In genomic region chr17:63293310-63293709, GRCh38 we compare ENCODE assay signal across 17 cellular contexts.
DNase-seq lines count a peak whose midpoint lies in the region; ATAC-seq and TF ChIP-seq lines count a peak whose summit lies in the region.
"Had no signal": no experiment of that assay in that cellular context is flagged by ENCODE, and none has a peak within 500 bp of the region (broad histone marks: within the 10 kb centered on the region; RNA-seq: fewer than 3 reads in every experiment).

No MANE protein-coding gene starts in this region.

- H3K4me3 ChIP-seq in mammary epithelial cell (replicated peaks in 1 of 3; ENCODE audit: insufficient read depth in 1 of 3, low read depth in 2 of 3, low read length in 3 of 3) = no peak overlapping the region
- no peak overlapping the region for H3K4me3 ChIP-seq in breast epithelium
- no peak overlapping the region for H3K4me3 ChIP-seq in astrocyte of the cerebellum (ENCODE audit: low read depth, low read length)
- H3K4me3 ChIP-seq in vagina = no peak overlapping the region
- H3K4me3 ChIP-seq in CD4-positive, alpha-beta memory T cell (ENCODE audit: low read length in 2 of 2) = no peak overlapping the region
- no peak overlapping the region for H3K4me3 ChIP-seq in body of pancreas
- H3K4me3 ChIP-seq: colonic mucosa, spleen, thyroid gland had no signal

- H2AFZ ChIP-seq in mammary epithelial cell (ENCODE audit: low read depth, low read length) = no peak overlapping the region

- no peak overlapping the region for H3K27ac Mint-ChIP-seq in CD4-positive, alpha-beta memory T cell
- H3K27ac Mint-ChIP-seq: activated CD8-positive, alpha-beta T cell treated with anti-CD3 and anti-CD28 coated beads for 36 hours; nephron progenitor cell had no signal

- peaks cover 20% of the 10 kb centered on the region for H3K79me2 ChIP-seq in mammary epithelial cell (ENCODE audit: insufficient read depth, low read length)

- no peak for ATAC-seq in GM21423 (IDR thresholded peaks at IDR 0.05; ENCODE audit: unreplicated experiment)
- ATAC-seq in body of pancreas = no peak
- ATAC-seq: activated CD8-positive, alpha-beta T cell treated with anti-CD3 and anti-CD28 coated beads for 36 hours had no signal

- 6% methylated on average over 1 of the region's 1 CpG for WGBS in mammary epithelial cell (ENCODE audit: low coverage, missing lambda C conversion rate)
- 43 to 70% methylated on average over 1 of the region's 1 CpG for WGBS in body of pancreas, 2 donors

- intact Hi-C loops in mammary epithelial cell (cut with micrococcal nuclease) = no loop called here
- intact Hi-C loops in breast epithelium (cut with DNase I; ENCODE audit: low total_unique reads) = no loop called here
- intact Hi-C loops in vagina (cut with DNase I) = no loop called here
- intact Hi-C loops in CD4-positive, alpha-beta memory T cell (cut with micrococcal nuclease) = no loop called here
- intact Hi-C loops in body of pancreas (cut with DNase I) = no loop called here

- H3K36me3 Mint-ChIP-seq in CD4-positive, alpha-beta memory T cell = peaks cover 10 to 72% of the 10 kb centered on the region in 2 donors

- DNase-seq in mammary epithelial cell (peak; percentile 57), breast epithelium (ENCODE audit: low spot score in 2 of 2) (no peak), astrocyte of the cerebellum (ENCODE audit: low read depth) (peak; percentile 28), foreskin melanocyte (peak; percentile 69), vagina (ENCODE audit: extremely low spot score in 2 of 2) (no peak), body of pancreas (no peak)
- no peak for DNase-seq in CD4-positive, alpha-beta memory T cell
- DNase-seq: activated CD8-positive, alpha-beta T cell treated with anti-CD3 and anti-CD28 coated beads for 36 hours; activated gamma-delta T cell; colonic mucosa; NCI-H2227 treated with DMSO at 0.1 percent for 48 hours; nephron progenitor cell; spleen; T1000; thyroid gland had no signal

- H3K4me1 ChIP-seq in mammary epithelial cell (ENCODE audit: insufficient read depth, low read length) (peaks cover 12% of the 10 kb centered on the region), breast epithelium (no peaks in the 10 kb centered on the region), vagina (peaks cover 15% of the 10 kb centered on the region), body of pancreas (no peaks in the 10 kb centered on the region)
- H3K4me1 ChIP-seq in CD4-positive, alpha-beta memory T cell (ENCODE audit: insufficient read depth, low read length) = no peaks in the 10 kb centered on the region
- H3K4me1 ChIP-seq: colonic mucosa, spleen had no signal

- H3K27me3 Mint-ChIP-seq in CD4-positive, alpha-beta memory T cell = no peaks in the 10 kb centered on the region
- H3K27me3 Mint-ChIP-seq: activated CD8-positive, alpha-beta T cell treated with anti-CD3 and anti-CD28 coated beads for 36 hours had no signal

- no peak overlapping the region for H3K4me3 Mint-ChIP-seq in CD4-positive, alpha-beta memory T cell
- H3K4me3 Mint-ChIP-seq: activated CD8-positive, alpha-beta T cell treated with anti-CD3 and anti-CD28 coated beads for 36 hours; nephron progenitor cell had no signal

- POLR2A ChIA-PET in CD4-positive, alpha-beta memory T cell (lab: Charles Lee; ENCODE audit: partially characterized antibody) = no interaction called here

- H3K9me3 ChIP-seq in mammary epithelial cell (replicated peaks; ENCODE audit: insufficient read depth, low read length) = no peaks in the 10 kb centered on the region
- H3K9me3 ChIP-seq in breast epithelium = peaks cover 0 to 16% of the 10 kb centered on the region in 2 donors
- no peaks in the 10 kb centered on the region for H3K9me3 ChIP-seq in vagina
- peaks cover 3 to 5% of the 10 kb centered on the region in 2 donors for H3K9me3 ChIP-seq in CD4-positive, alpha-beta memory T cell (ENCODE audit: control insufficient read depth in 1 of 2, low read length in 2 of 2)
- H3K9me3 ChIP-seq in body of pancreas = peaks cover 0 to 8% (median 0%) of the 10 kb centered on the region in 3 donors
- H3K9me3 ChIP-seq: colonic mucosa, thyroid gland had no signal

- CTCF ChIA-PET in mammary epithelial cell (lab: Charles Lee; ENCODE audit: low non-redundant PET) = no interaction called here
- CTCF ChIA-PET in CD4-positive, alpha-beta memory T cell (lab: Charles Lee; ENCODE audit: partially characterized antibody) = no interaction called here

- H3K27ac ChIP-seq in mammary epithelial cell (ENCODE audit: insufficient read depth, low read depth, low read length) = no peak overlapping the region
- H3K27ac ChIP-seq in breast epithelium = no peak overlapping the region
- peak overlapping the region; percentile 22 for H3K27ac ChIP-seq in vagina
- H3K27ac ChIP-seq in CD4-positive, alpha-beta memory T cell (ENCODE audit: low read depth, low read length) = no peak overlapping the region
- H3K27ac ChIP-seq in body of pancreas = no peak overlapping the region
- H3K27ac ChIP-seq: 22Rv1, colonic mucosa, spleen, thyroid gland had no signal

- H3K27me3 ChIP-seq in mammary epithelial cell (ENCODE audit: insufficient read depth, low read length) = no peaks in the 10 kb centered on the region
- H3K27me3 ChIP-seq in breast epithelium = no peaks in the 10 kb centered on the region
- no peaks in the 10 kb centered on the region for H3K27me3 ChIP-seq in vagina
- H3K27me3 ChIP-seq in CD4-positive, alpha-beta memory T cell (ENCODE audit: insufficient read depth, low read length) = no peaks in the 10 kb centered on the region
- no peaks in the 10 kb centered on the region for H3K27me3 ChIP-seq in body of pancreas
- H3K27me3 ChIP-seq: colonic mucosa, spleen, thyroid gland had no signal

- no peaks in the 10 kb centered on the region for H3K4me1 Mint-ChIP-seq in CD4-positive, alpha-beta memory T cell
- H3K4me1 Mint-ChIP-seq: nephron progenitor cell had no signal

- peaks cover 4% of the 10 kb centered on the region for H3K36me3 ChIP-seq in mammary epithelial cell (ENCODE audit: insufficient read depth, low read length)
- H3K36me3 ChIP-seq in breast epithelium = no peaks in the 10 kb centered on the region
- H3K36me3 ChIP-seq in vagina = no peaks in the 10 kb centered on the region
- no peaks in the 10 kb centered on the region for H3K36me3 ChIP-seq in CD4-positive, alpha-beta memory T cell (ENCODE audit: insufficient read depth, low read length)
- H3K36me3 ChIP-seq in body of pancreas (replicated peaks in 1 of 2; ENCODE audit: insufficient read depth in 1 of 2, low read depth in 2 of 2) = no peaks in the 10 kb centered on the region
- H3K36me3 ChIP-seq: colonic mucosa, thyroid gland had no signal

- in situ Hi-C loops in mammary epithelial cell (cut with MboI; ENCODE audit: low sequenced_read_pairs in 2 of 2) = no loop called here
- in situ Hi-C loops in astrocyte of the cerebellum (cut with HindIII; ENCODE audit: low sequenced_read_pairs) = no loop called here

- H3K9me3 Mint-ChIP-seq in CD4-positive, alpha-beta memory T cell = peaks cover 1 to 33% (median 20%) of the 10 kb centered on the region in 8 donors

- dilution Hi-C loops in mammary epithelial cell (cut with HindIII; ENCODE audit: low sequenced_read_pairs) = no loop called here

- BruUV-seq in mammary epithelial cell (replicated peaks; lab: Mats Ljungman, UMichigan) = no TSS peak

- TF ChIP-seq CTCF in mammary epithelial cell (conservative IDR thresholded peaks at IDR 0.05 in 1 of 2, IDR thresholded peaks at IDR 0.05 in 1 of 2; ENCODE audit: extremely low read depth in 1 of 2, insufficient read depth in 1 of 2, low read depth in 1 of 2, low read length in 2 of 2) (no peak), breast epithelium (IDR thresholded peaks at IDR 0.05) (no peak), astrocyte of the cerebellum (IDR thresholded peaks at IDR 0.05; ENCODE audit: low read depth, low read length, missing control alignments) (no peak), vagina (IDR thresholded peaks at IDR 0.05) (no peak), body of pancreas (IDR thresholded peaks at IDR 0.05) (no peak)

- no peak overlapping the region for H3K9ac ChIP-seq in mammary epithelial cell (ENCODE audit: insufficient read depth, low read length)

- H4K20me1 ChIP-seq in mammary epithelial cell (ENCODE audit: insufficient read depth, low read length) = no peaks in the 10 kb centered on the region

- TF ChIP-seq POLR2A in breast epithelium (IDR thresholded peaks at IDR 0.05) = no peak
- TF ChIP-seq POLR2A in vagina (IDR thresholded peaks at IDR 0.05) = no peak
- TF ChIP-seq POLR2A in body of pancreas (IDR thresholded peaks at IDR 0.05) = no peak

- no peak overlapping the region for H3K4me2 ChIP-seq in mammary epithelial cell (ENCODE audit: insufficient read depth, low read depth, low read length)

Comparison
In these comparisons a context has a peak if more than half of its experiments do, and no peak if none do; other contexts are left out.
1. DNase-seq: peak in mammary epithelial cell (single experiment), astrocyte of the cerebellum (single experiment) and foreskin melanocyte (single experiment); none in breast epithelium (0 of 2), vagina (0 of 2), CD4-positive, alpha-beta memory T cell (0 of 5) and body of pancreas (0 of 4).